Comparison of ENCODE assay signal across 8 cellular contexts in the genomic region with DNA sequence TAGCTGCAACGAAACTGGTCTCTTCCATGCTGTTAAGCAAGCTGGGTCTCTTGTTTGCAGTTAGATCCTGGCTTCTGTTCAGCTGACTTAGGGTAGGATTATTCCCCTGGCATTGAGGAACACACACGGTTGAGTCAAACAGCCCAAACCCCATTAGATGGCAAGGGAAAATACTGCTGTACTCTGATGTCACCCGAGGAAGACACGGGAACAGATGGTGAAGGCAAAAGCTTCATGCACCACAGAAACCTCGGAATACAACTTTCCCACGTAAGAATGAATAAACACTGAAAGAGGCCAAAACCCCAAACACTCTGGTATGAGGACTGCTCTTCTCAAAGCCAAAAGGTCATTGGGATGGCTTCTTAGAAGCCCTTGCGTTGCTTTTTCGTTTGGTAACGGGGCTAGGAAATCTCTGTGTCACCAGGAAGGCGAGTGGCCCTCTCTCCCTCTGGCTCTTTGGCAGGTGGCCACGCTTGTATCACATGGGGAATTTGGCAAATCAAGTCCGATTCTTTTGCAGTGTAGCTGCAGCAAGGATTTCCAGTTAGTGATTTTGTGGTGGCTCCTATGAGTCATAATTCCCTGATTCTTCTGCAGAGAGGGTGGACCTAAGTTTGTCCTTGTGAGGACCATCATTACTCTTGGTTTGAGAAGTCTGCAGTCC. TPM values are rescaled to one million over a fixed set of nuclear protein-coding genes. Genes with fewer than 3 reads are reported as not detected.
DNase-seq lines count a peak whose midpoint lies in the region; ATAC-seq, FAIRE-seq and TF ChIP-seq lines count a peak whose summit lies in the region.

No MANE protein-coding gene starts in this region.

- no peaks in the 10 kb centered on the region for H3K27me3 Mint-ChIP-seq in activated naive CD8-positive, alpha-beta T cell treated with anti-CD3 and anti-CD28 coated beads for 36 hours
- H3K27me3 Mint-ChIP-seq in glutamatergic neuron (ENCODE audit: unreplicated experiment) = no peaks in the 10 kb centered on the region

- no peak for FAIRE-seq in HTR-8/SVneo (lab: Jason Lieb, UNC)

- intact Hi-C loops in head of caudate nucleus (cut with DNase I) = no loop called here

- peak; percentile 26 for DNase-seq in GM10266 (ENCODE audit: extremely low spot score)
- DNase-seq in HTR-8/SVneo (ENCODE audit: insufficient read length, low spot score) = peak; percentile 76
- DNase-seq in activated naive CD8-positive, alpha-beta T cell treated with anti-CD3 and anti-CD28 coated beads for 36 hours = peak; percentile 58
- peak; percentile 24 to 89 (median 75) for DNase-seq in head of caudate nucleus
- DNase-seq in skeletal muscle cell (ENCODE audit: low read depth) = peak; percentile 93
- DNase-seq in NAMALWA (ENCODE audit: low spot score) = no peak
- no peak for DNase-seq in glutamatergic neuron

- H3K4me3 ChIP-seq in skeletal muscle cell (ENCODE audit: low read depth, low read length) = no peak overlapping the region

- peaks cover 3% of the 10 kb centered on the region for H3K36me3 Mint-ChIP-seq in activated naive CD8-positive, alpha-beta T cell treated with anti-CD3 and anti-CD28 coated beads for 36 hours
- H3K36me3 Mint-ChIP-seq in glutamatergic neuron (ENCODE audit: unreplicated experiment) = no peaks in the 10 kb centered on the region

- peaks cover 55% of the 10 kb centered on the region for H3K4me1 Mint-ChIP-seq in activated naive CD8-positive, alpha-beta T cell treated with anti-CD3 and anti-CD28 coated beads for 36 hours
- H3K4me1 Mint-ChIP-seq in glutamatergic neuron (ENCODE audit: low read depth, unreplicated experiment) = peaks cover 1% of the 10 kb centered on the region

- no peak for TF ChIP-seq CTCF in GM10266 (IDR thresholded peaks at IDR 0.05; ENCODE audit: control insufficient read depth, insufficient read depth, low read depth, missing control alignments)
- no peak for TF ChIP-seq CTCF in glutamatergic neuron (IDR thresholded peaks at IDR 0.05; ENCODE audit: partially characterized antibody, unreplicated experiment)

- peak overlapping the region; percentile 70 for H3K27ac Mint-ChIP-seq in activated naive CD8-positive, alpha-beta T cell treated with anti-CD3 and anti-CD28 coated beads for 36 hours
- H3K27ac Mint-ChIP-seq in glutamatergic neuron (ENCODE audit: unreplicated experiment) = no peak overlapping the region

- H3K4me3 Mint-ChIP-seq in activated naive CD8-positive, alpha-beta T cell treated with anti-CD3 and anti-CD28 coated beads for 36 hours = peak overlapping the region; percentile 64
- no peak overlapping the region for H3K4me3 Mint-ChIP-seq in glutamatergic neuron (ENCODE audit: unreplicated experiment)

- H3K9me3 Mint-ChIP-seq in activated naive CD8-positive, alpha-beta T cell treated with anti-CD3 and anti-CD28 coated beads for 36 hours = peaks cover 2% of the 10 kb centered on the region
- H3K9me3 Mint-ChIP-seq in glutamatergic neuron (ENCODE audit: unreplicated experiment) = no peaks in the 10 kb centered on the region

- ATAC-seq in activated CD4-positive, CD25-positive, alpha-beta regulatory T cell treated with anti-CD3 and anti-CD28 coated beads, Interleukin-2, amount 50 U/mL, for 24 hours = no peak

RNA-seq across cellular contexts. Expression of a gene that starts 16.7 kb away (rescaled TPM):
- total RNA-seq in activated naive CD8-positive, alpha-beta T cell treated with anti-CD3 and anti-CD28 coated beads for 36 hours = 10 to 100 TPM; 63.8 to 76.2 TPM
- total RNA-seq in glutamatergic neuron (ENCODE audit: unreplicated experiment) = 33.6 TPM

Comparison
In these comparisons a context has a peak if more than half of its experiments do, and no peak if none do; other contexts are left out.
1. DNase-seq: peak in GM10266 (single experiment), HTR-8/SVneo (single experiment), activated naive CD8-positive, alpha-beta T cell treated with anti-CD3 and anti-CD28 coated beads for 36 hours (single experiment), head of caudate nucleus (42 of 42) and skeletal muscle cell (single experiment); none in NAMALWA (single experiment) and glutamatergic neuron (single experiment).